In the genomic region with DNA sequence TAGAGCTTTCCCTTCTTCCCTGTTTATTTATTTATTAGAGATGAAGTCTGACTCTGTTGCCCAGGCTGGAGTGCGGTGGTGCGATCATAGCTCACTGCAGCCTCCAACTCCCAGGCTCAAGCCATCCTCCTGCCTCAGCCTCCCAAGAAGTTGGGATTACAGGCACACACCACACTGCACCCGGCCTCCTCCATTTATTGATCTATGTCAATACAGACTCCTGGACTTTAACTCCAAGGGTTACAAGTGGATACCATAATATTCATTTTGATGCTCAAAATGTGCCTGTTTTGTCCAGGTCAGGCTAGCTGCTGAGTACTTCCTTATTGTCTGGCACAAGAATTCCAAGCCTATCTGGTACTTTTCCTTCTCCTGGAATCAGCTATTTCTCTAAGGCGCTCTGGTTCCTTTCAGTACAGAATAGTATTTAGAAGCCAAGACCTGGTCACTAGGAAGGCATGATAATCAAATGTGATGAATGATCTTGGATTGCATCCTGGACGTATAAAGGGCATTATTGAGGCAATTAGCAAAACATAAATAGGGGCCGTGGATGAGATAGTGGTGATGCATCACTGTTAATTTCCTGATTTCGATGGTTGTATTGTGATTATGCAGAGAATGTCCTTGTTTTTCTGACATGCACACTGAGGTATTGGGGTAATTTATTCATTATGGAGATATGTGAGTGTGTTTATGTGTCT, we compare ENCODE assay signal across 15 cellular contexts.
DNase-seq lines count a peak whose midpoint lies in the region; ATAC-seq and TF ChIP-seq lines count a peak whose summit lies in the region.
"Had no signal": no experiment of that assay in that cellular context is flagged by ENCODE, and none has a peak within 500 bp of the region (broad histone marks: within the 10 kb centered on the region; RNA-seq: fewer than 3 reads in every experiment).

No MANE protein-coding gene starts in this region.

- peaks cover 15 to 28% of the 10 kb centered on the region in 2 donors for H3K4me1 Mint-ChIP-seq in effector memory CD8-positive, alpha-beta T cell (ENCODE audit: low read depth in 2 of 2)

- peak overlapping the region; percentile 73 for H3K27ac ChIP-seq in muscle layer of duodenum (ENCODE audit: low read length)
- H3K27ac ChIP-seq: BLaER1 treated with 17β-estradiol and CSF1 and Interleukin-3, amounts not matched to agents 10 nM and 100 nM had no signal

- no peak overlapping the region for H3K4me3 Mint-ChIP-seq in effector memory CD8-positive, alpha-beta T cell
- H3K4me3 Mint-ChIP-seq: type B pancreatic cell had no signal

- peak overlapping the region; percentile 29 to 77 for H3K27ac Mint-ChIP-seq in effector memory CD8-positive, alpha-beta T cell
- H3K27ac Mint-ChIP-seq: type B pancreatic cell had no signal

- peaks cover 5 to 31% of the 10 kb centered on the region in 2 donors for H3K36me3 ChIP-seq in muscle layer of duodenum (ENCODE audit: control insufficient read depth in 1 of 2, insufficient read depth in 2 of 2, low read length in 2 of 2)

- no peaks in the 10 kb centered on the region for H3K27me3 Mint-ChIP-seq in effector memory CD8-positive, alpha-beta T cell
- H3K27me3 Mint-ChIP-seq: type B pancreatic cell had no signal

- H3K4me1 ChIP-seq in muscle layer of duodenum (ENCODE audit: control insufficient read depth in 1 of 2, insufficient read depth in 2 of 2, low read length in 2 of 2): peaks cover 6 to 11% of the 10 kb centered on the region in 2 donors

- H3K9me3 Mint-ChIP-seq in effector memory CD8-positive, alpha-beta T cell: no peaks in the 10 kb centered on the region
- H3K9me3 Mint-ChIP-seq: type B pancreatic cell had no signal

- no peak for ATAC-seq in effector memory CD8-positive, alpha-beta T cell (replicated peaks)

- TF ChIP-seq CTCF in AG09309 (IDR thresholded peaks at IDR 0.05; ENCODE audit: control insufficient read depth, insufficient read depth, low read depth, low read length, missing control alignments): no peak

- no peaks in the 10 kb centered on the region for H3K9me3 ChIP-seq in muscle layer of duodenum (ENCODE audit: control insufficient read depth in 1 of 2, low read length in 2 of 2)

- peak; percentile 33 for DNase-seq in AG09309 (ENCODE audit: low read depth)
- DNase-seq in ELR (ENCODE audit: low read depth): peak; percentile 27
- DNase-seq in effector memory CD8-positive, alpha-beta T cell: no peak
- DNase-seq in DMS53 treated with DMSO at 0.1 percent for 48 hours (lab: John Stamatoyannopoulos, UW; ENCODE audit: unreplicated experiment): no peak
- no peak for DNase-seq in SW 1271 (lab: John Stamatoyannopoulos, UW)
- DNase-seq in NCI-H1930 (lab: John Stamatoyannopoulos, UW): no peak
- no peak for DNase-seq in activated CD4-positive, CD25-positive, alpha-beta regulatory T cell treated with anti-CD3 and anti-CD28 coated beads, Interleukin-2, amount 50 U/mL, for 72 hours
- DNase-seq: activated CD4-positive, CD25-positive, alpha-beta regulatory T cell; glutamatergic neuron; KBM-7; NCI-H1105 treated with DMSO at 0.1 percent for 48 hours; NCI-H446 treated with DMSO at 0.1 percent for 48 hours had no signal

- H3K27me3 ChIP-seq in muscle layer of duodenum (ENCODE audit: low read depth, low read length): no peaks in the 10 kb centered on the region
- H3K27me3 ChIP-seq: BLaER1 treated with 17β-estradiol and CSF1 and Interleukin-3, amounts not matched to agents 10 nM and 100 nM had no signal

- H3K36me3 Mint-ChIP-seq in effector memory CD8-positive, alpha-beta T cell (ENCODE audit: insufficient read depth): peaks cover 56% of the 10 kb centered on the region
- H3K36me3 Mint-ChIP-seq: type B pancreatic cell had no signal

- no peak overlapping the region for H3K4me3 ChIP-seq in AG09309 (ENCODE audit: control insufficient read depth, low read depth, low read length)
- H3K4me3 ChIP-seq in muscle layer of duodenum (ENCODE audit: low read depth in 1 of 2, low read length in 2 of 2): peak overlapping the region; percentile 12 to 32
- H3K4me3 ChIP-seq: BLaER1 treated with 17β-estradiol and CSF1 and Interleukin-3, amounts not matched to agents 10 nM and 100 nM had no signal

Comparison
In these comparisons a context has a peak if more than half of its experiments do, and no peak if none do; other contexts are left out.
1. DNase-seq: peak in AG09309 (single experiment) and ELR (single experiment); none in effector memory CD8-positive, alpha-beta T cell (0 of 3), DMS53 treated with DMSO at 0.1 percent for 48 hours (single experiment), SW 1271 (0 of 2), NCI-H1930 (0 of 2) and activated CD4-positive, CD25-positive, alpha-beta regulatory T cell treated with anti-CD3 and anti-CD28 coated beads, Interleukin-2, amount 50 U/mL, for 72 hours (single experiment).